Comparison of ENCODE assay signal across 11 cellular contexts in the genomic region with DNA sequence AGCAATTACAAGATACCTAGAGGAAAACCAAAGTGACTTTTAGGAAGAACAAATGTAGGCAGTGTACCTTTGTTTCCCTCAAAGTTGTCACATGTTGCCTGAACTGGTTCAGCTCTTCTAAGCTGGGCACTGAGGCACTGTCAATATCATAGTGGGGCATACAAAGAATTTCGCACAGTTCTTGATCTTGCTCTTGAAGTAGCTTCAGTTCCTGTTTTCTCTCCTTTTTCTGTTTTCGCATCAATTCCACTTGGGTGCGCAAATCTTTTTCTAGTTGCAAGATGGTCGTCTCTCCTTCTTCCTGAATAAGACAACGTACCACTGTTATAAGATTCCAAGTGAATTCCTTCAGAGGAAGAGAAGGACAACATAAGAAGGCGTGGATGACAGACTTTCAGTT. TPM values are rescaled to one million over a fixed set of nuclear protein-coding genes. Genes with fewer than 3 reads are reported as not detected.
DNase-seq lines count a peak whose midpoint lies in the region; ATAC-seq and TF ChIP-seq lines count a peak whose summit lies in the region.
"Had no signal": no experiment of that assay in that cellular context is flagged by ENCODE, and none has a peak within 500 bp of the region (broad histone marks: within the 10 kb centered on the region; RNA-seq: fewer than 3 reads in every experiment).

No MANE protein-coding gene starts in this region.

- no peak overlapping the region for H3K4me2 ChIP-seq in IMR-90 (ENCODE audit: low read depth, low read length)

- no peak for TF ChIP-seq RAD21 in IMR-90 (IDR thresholded peaks at IDR 0.05; ENCODE audit: low read length)

- H3K14ac ChIP-seq in IMR-90 (replicated peaks; ENCODE audit: low read depth, low read length), result no peak overlapping the region

- TF ChIP-seq CTCF in GM12864 (IDR thresholded peaks at IDR 0.05; ENCODE audit: low read depth, low read length, missing control alignments) (peak; percentile 21), IMR-90 (conservative IDR thresholded peaks at IDR 0.05; ENCODE audit: low read depth, low read length) (no peak)

- peak overlapping the region; percentile 72; the same call in 1 of the 2 replicates for H4K5ac ChIP-seq in IMR-90 (ENCODE audit: low read depth, low read length)

- in situ Hi-C loops in IMR-90 (cut with MboI; ENCODE audit: low sequenced_read_pairs), result loop anchor here (25.0 kb wide), 2 partner anchors 1831 to 2006 kb away; no protein-coding TSS in a partner anchor

- H2AK5ac ChIP-seq in IMR-90 (ENCODE audit: low read depth, low read length), result no peak overlapping the region

- H3K4me3 ChIP-seq in GM12864 (ENCODE audit: low read depth, low read length), result no peak overlapping the region
- no peak overlapping the region for H3K4me3 ChIP-seq in IMR-90 (ENCODE audit: insufficient read depth, low read depth, low read length)

- no peaks in the 10 kb centered on the region; the same call in 1 of the 2 replicates for H3K9me1 ChIP-seq in IMR-90 (ENCODE audit: insufficient read depth, low read length)

- peaks cover 41 to 53% of the 10 kb centered on the region in 2 experiments for H3K79me1 ChIP-seq in IMR-90 (ENCODE audit: low read depth in 1 of 2, low read length in 2 of 2)

- no peak overlapping the region for H2AFZ ChIP-seq in IMR-90 (replicated peaks; ENCODE audit: low read length, poor library complexity)

- H4K20me1 ChIP-seq in IMR-90 (ENCODE audit: insufficient read depth, low read length), result no peaks in the 10 kb centered on the region

- H3K18ac ChIP-seq in IMR-90 (ENCODE audit: low read depth, low read length), result no peak overlapping the region

- H3K9me3 ChIP-seq in IMR-90 (ENCODE audit: control insufficient read depth, insufficient read depth, low read length), result no peaks in the 10 kb centered on the region

- H3K23ac ChIP-seq in IMR-90 (ENCODE audit: low read depth, low read length), result no peak overlapping the region

- H3K4ac ChIP-seq in IMR-90 (ENCODE audit: low read depth, low read length), result no peak overlapping the region

- no peaks in the 10 kb centered on the region for H3K27me3 ChIP-seq in IMR-90 (ENCODE audit: control insufficient read depth, insufficient read depth, low read length)

- no peak for TF ChIP-seq POLR2A in IMR-90 (IDR thresholded peaks at IDR 0.05; ENCODE audit: low read depth, low read length)

- no peak overlapping the region for H2AK9ac ChIP-seq in IMR-90 (replicated peaks; ENCODE audit: low read depth, low read length, poor library complexity)

- H2BK5ac ChIP-seq in IMR-90 (ENCODE audit: low read depth, low read length, poor library complexity, severe bottlenecking), result peak overlapping the region; percentile 41

- H3K36me3 ChIP-seq in IMR-90 (ENCODE audit: control insufficient read depth, insufficient read depth, low read length), result peaks cover 14% of the 10 kb centered on the region

- H4K8ac ChIP-seq in IMR-90 (ENCODE audit: low read depth in 2 of 2, low read length in 2 of 2), result peak overlapping the region in 1 of 2 experiments; percentile 37; a peak in 1 of 4 replicates

- WGBS in IMR-90 (ENCODE audit: extremely low coverage in 2 of 2, insufficient read length in 1 of 2), 2 experiments, result 100% methylated on average over 1 of the region's 6 CpGs; no CpG with 5 or more reads in 1 of the 2 experiments

- intact Hi-C loops in IMR-90 (cut with micrococcal nuclease), result no loop called here
- intact Hi-C loops in Right ventricle myocardium superior (cut with DNase I), result no loop called here

- H3K9ac ChIP-seq in IMR-90 (ENCODE audit: low read depth, low read length), result no peak overlapping the region

- no peak overlapping the region for H4K91ac ChIP-seq in IMR-90 (ENCODE audit: insufficient read depth, low read depth, low read length)

- H2BK20ac ChIP-seq in IMR-90 (ENCODE audit: low read depth, low read length), result no peak overlapping the region

- dilution Hi-C loops in IMR-90 (cut with HindIII; ENCODE audit: low sequenced_read_pairs, unreplicated experiment), result no loop called here

- no peak overlapping the region for H3K56ac ChIP-seq in IMR-90 (ENCODE audit: extremely low read depth, insufficient read depth, low read length)

- H2BK120ac ChIP-seq in IMR-90 (ENCODE audit: low read depth, low read length), result no peak overlapping the region

- CTCF ChIA-PET in IMR-90 (lab: Yijun Ruan, JAX), result interaction anchor here (0.9 kb wide), 1 partner anchor 25 kb away, joined by 3 read pairs; no protein-coding TSS in a partner anchor

- DNase-seq in GM12864 (ENCODE audit: low read depth) (peak; percentile 60), GM19240 (ENCODE audit: insufficient read length, low spot score) (peak; percentile 13), IMR-90 (no peak), DMS53 (lab: John Stamatoyannopoulos, UW) (no peak), Right ventricle myocardium superior (no peak), SKM-1 (lab: John Stamatoyannopoulos, UW; ENCODE audit: unreplicated experiment) (no peak), GDM1 (lab: John Stamatoyannopoulos, UW) (no peak)
- DNase-seq: activated effector memory CD4-positive, alpha-beta T cell treated with Interleukin-2 at 50 U/mL for 16 hours; C1 segment of cervical spinal cord; NCI-H1092 treated with DMSO at 0.1 percent for 48 hours had no signal

- H3K4me1 ChIP-seq in IMR-90 (ENCODE audit: control insufficient read depth, insufficient read depth, low read length), result peaks cover 5% of the 10 kb centered on the region

- peak; percentile 76 for ATAC-seq in HG02759 (IDR thresholded peaks at IDR 0.05; ENCODE audit: unreplicated experiment)
- no peak for ATAC-seq in IMR-90 (ENCODE audit: low read depth)
- no peak for ATAC-seq in Right ventricle myocardium superior (ENCODE audit: poor library complexity)

- POLR2A ChIA-PET in IMR-90 (lab: Charles Lee; ENCODE audit: unreplicated experiment), result interaction anchor here (0.5 kb wide), 1 partner anchor 25 kb away, joined by 4 read pairs; no protein-coding TSS in a partner anchor

- BruUV-seq in IMR-90 (replicated peaks; lab: Mats Ljungman, UMichigan), result no TSS peak

- H3K27ac ChIP-seq in IMR-90 (ENCODE audit: insufficient read depth, low read length), result no peak overlapping the region

- H2BK15ac ChIP-seq in IMR-90 (ENCODE audit: low read depth, low read length), result no peak overlapping the region

TF ChIP-seq in IMR-90, 13 proteins besides CTCF, POLR2A, EP300 and RAD21 (continues in another document):
- TF ChIP-seq BHLHE40 (IDR thresholded peaks at IDR 0.05; ENCODE audit: low read depth, low read length) (no peak), RFX5 (IDR thresholded peaks at IDR 0.05; ENCODE audit: low read depth, low read length) (no peak), RCOR1 (IDR thresholded peaks at IDR 0.05; ENCODE audit: insufficient replicate concordance, low read length) (no peak), MAZ (IDR thresholded peaks at IDR 0.05; ENCODE audit: borderline replicate concordance, low read depth, low read length) (no peak), SMC3 (IDR thresholded peaks at IDR 0.05; ENCODE audit: low read depth, low read length) (no peak), FOS (IDR thresholded peaks at IDR 0.05; ENCODE audit: low read depth, low read length) (no peak), NFE2L2 (IDR thresholded peaks at IDR 0.05; ENCODE audit: low read depth, low read length) (no peak), CHD1 (IDR thresholded peaks at IDR 0.05; ENCODE audit: low read depth, low read length) (no peak), MXI1 (IDR thresholded peaks at IDR 0.05; ENCODE audit: borderline replicate concordance, low read depth, low read length) (no peak)
- TF ChIP-seq, protein P1, sequence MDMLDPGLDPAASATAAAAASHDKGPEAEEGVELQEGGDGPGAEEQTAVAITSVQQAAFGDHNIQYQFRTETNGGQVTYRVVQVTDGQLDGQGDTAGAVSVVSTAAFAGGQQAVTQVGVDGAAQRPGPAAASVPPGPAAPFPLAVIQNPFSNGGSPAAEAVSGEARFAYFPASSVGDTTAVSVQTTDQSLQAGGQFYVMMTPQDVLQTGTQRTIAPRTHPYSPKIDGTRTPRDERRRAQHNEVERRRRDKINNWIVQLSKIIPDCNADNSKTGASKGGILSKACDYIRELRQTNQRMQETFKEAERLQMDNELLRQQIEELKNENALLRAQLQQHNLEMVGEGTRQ (IDR thresholded peaks at IDR 0.05; ENCODE audit: low read depth, low read length), result no peak
- TF ChIP-seq, protein P2, sequence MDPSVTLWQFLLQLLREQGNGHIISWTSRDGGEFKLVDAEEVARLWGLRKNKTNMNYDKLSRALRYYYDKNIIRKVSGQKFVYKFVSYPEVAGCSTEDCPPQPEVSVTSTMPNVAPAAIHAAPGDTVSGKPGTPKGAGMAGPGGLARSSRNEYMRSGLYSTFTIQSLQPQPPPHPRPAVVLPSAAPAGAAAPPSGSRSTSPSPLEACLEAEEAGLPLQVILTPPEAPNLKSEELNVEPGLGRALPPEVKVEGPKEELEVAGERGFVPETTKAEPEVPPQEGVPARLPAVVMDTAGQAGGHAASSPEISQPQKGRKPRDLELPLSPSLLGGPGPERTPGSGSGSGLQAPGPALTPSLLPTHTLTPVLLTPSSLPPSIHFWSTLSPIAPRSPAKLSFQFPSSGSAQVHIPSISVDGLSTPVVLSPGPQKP (IDR thresholded peaks at IDR 0.05; ENCODE audit: borderline replicate concordance, low read depth, low read length), result no peak

RNA-seq across cellular contexts. Expression of a gene that starts 12.7 kb away (rescaled TPM):
- total RNA-seq in IMR-90 (2012; rRNA removed), result 148 and 208 TPM in 2 replicates
- 131 and 132 TPM in 2 replicates for polyA plus RNA-seq in IMR-90 (2012; rRNA removed)
- polyA plus RNA-seq in IMR-90 (2012; cell fraction: cytosol; rRNA removed), result 52.1 and 66.7 TPM in 2 replicates
- 96.3 and 151 TPM in 2 replicates for polyA plus RNA-seq in IMR-90 (2012; cell fraction: nucleus; rRNA removed; ENCODE audit: low replicate concordance)
- total RNA-seq in Right ventricle myocardium superior, result 3.7 TPM

RNA-seq across cellular contexts. Expression of a gene that starts 27.0 kb away (rescaled TPM):
- total RNA-seq in IMR-90 (2012; rRNA removed) (3.9 and 4.4 TPM in 2 replicates), Right ventricle myocardium superior (9.3 TPM)
- polyA plus RNA-seq in IMR-90 (2012; rRNA removed), result 9.9 TPM in 2 replicates
- polyA plus RNA-seq in IMR-90 (2012; cell fraction: cytosol; rRNA removed), result 10.6 and 11.0 TPM in 2 replicates
- 36.7 and 43.3 TPM in 2 replicates for polyA plus RNA-seq in IMR-90 (2012; cell fraction: nucleus; rRNA removed; ENCODE audit: low replicate concordance)

RNA-seq across cellular contexts. Expression of a gene that starts 40.7 kb away (rescaled TPM):
- total RNA-seq in IMR-90 (2012; rRNA removed) (7.5 and 9.0 TPM in 2 replicates), Right ventricle myocardium superior (4.4 TPM)
- polyA plus RNA-seq in IMR-90 (2012; rRNA removed), result 11.3 and 12.3 TPM in 2 replicates
- polyA plus RNA-seq in IMR-90 (2012; cell fraction: cytosol; rRNA removed), result 7.6 and 9.8 TPM in 2 replicates
- polyA plus RNA-seq in IMR-90 (2012; cell fraction: nucleus; rRNA removed; ENCODE audit: low replicate concordance), result 47.8 and 54.3 TPM in 2 replicates

RNA-seq across cellular contexts. Expression of a gene that starts 46.6 kb away (rescaled TPM):
- total RNA-seq in IMR-90 (2012; rRNA removed) (85.3 and 100 TPM in 2 replicates), Right ventricle myocardium superior (26.5 TPM)
- polyA plus RNA-seq in IMR-90 (2012; rRNA removed), result 68.9 and 77.5 TPM in 2 replicates
- polyA plus RNA-seq in IMR-90 (2012; cell fraction: cytosol; rRNA removed), result 58.6 and 77.5 TPM in 2 replicates
- polyA plus RNA-seq in IMR-90 (2012; cell fraction: nucleus; rRNA removed; ENCODE audit: low replicate concordance), result 120 and 174 TPM in 2 replicates

RNA-seq across cellular contexts. Expression of a gene that starts 49.3 kb away (rescaled TPM):
- 7.2 and 7.9 TPM in 2 replicates for total RNA-seq in IMR-90 (2012; rRNA removed)
- 10.7 and 10.8 TPM in 2 replicates for polyA plus RNA-seq in IMR-90 (2012; rRNA removed)
- 13.8 and 14.7 TPM in 2 replicates for polyA plus RNA-seq in IMR-90 (2012; cell fraction: cytosol; rRNA removed)
- 11.7 and 12.4 TPM in 2 replicates for polyA plus RNA-seq in IMR-90 (2012; cell fraction: nucleus; rRNA removed; ENCODE audit: low replicate concordance)
- total RNA-seq in Right ventricle myocardium superior, result 15.5 TPM

Comparison
In these comparisons a context has a peak if more than half of its experiments do, and no peak if none do; other contexts are left out.
1. DNase-seq: peak in GM12864 (single experiment) and GM19240 (single experiment); none in IMR-90 (single experiment), DMS53 (single experiment), Right ventricle myocardium superior (single experiment), SKM-1 (single experiment) and GDM1 (single experiment).
2. RNA of a gene that starts 12.7 kb away (total RNA-seq): 148 to 208 TPM in IMR-90; 3.7 TPM in Right ventricle myocardium superior (single experiment); every median in the first group is over 10 times any median in the second.